In genomic region chr20:23142162-23143050, GRCh38 we compare ENCODE assay signal across 8 cellular contexts. TPM values are rescaled to one million over a fixed set of nuclear protein-coding genes. Genes with fewer than 3 reads are reported as not detected.
DNase-seq lines count a peak whose midpoint lies in the region; ATAC-seq, FAIRE-seq and TF ChIP-seq lines count a peak whose summit lies in the region.

No MANE protein-coding gene starts in this region.

- no peak overlapping the region for H3K9ac ChIP-seq in kidney (ENCODE audit: low read length in 2 of 2)

- intact Hi-C loops in kidney (cut with DNase I): no loop called here

- peaks cover under 1 to 6% of the 10 kb centered on the region in 2 donors for H3K4me1 ChIP-seq in kidney (ENCODE audit: control insufficient read depth in 1 of 2, insufficient read depth in 1 of 2, low read depth in 1 of 2, low read length in 2 of 2)

- H3K36me3 Mint-ChIP-seq in T-cell: no peaks in the 10 kb centered on the region

- POLR2A ChIA-PET in T-cell (lab: Charles Lee): no interaction called here

- H3K4me1 Mint-ChIP-seq in T-cell: peaks cover 20 to 21% (median 20%) of the 10 kb centered on the region in 3 donors

- H3K4me3 Mint-ChIP-seq in T-cell: no peak overlapping the region

- no peak for TF ChIP-seq CTCF in kidney (IDR thresholded peaks at IDR 0.05; ENCODE audit: borderline replicate concordance, extremely low read depth, insufficient read depth)

- H3K27me3 Mint-ChIP-seq in T-cell: peaks cover 0 to 1% of the 10 kb centered on the region in 2 donors

- H3K27ac Mint-ChIP-seq in T-cell: peak overlapping the region; percentile 41 to 48

- DNase-seq in T-cell (no peak), kidney (peak; percentile 69), NCI-H2081 (lab: John Stamatoyannopoulos, UW) (no peak), COR-L47 (lab: John Stamatoyannopoulos, UW) (no peak), NCI-H187 treated with DMSO at 0.1 percent for 48 hours (lab: John Stamatoyannopoulos, UW) (no peak)
- no peak for DNase-seq in activated naive CD4-positive, alpha-beta T cell (lab: John Stamatoyannopoulos, UW)

- H3K4me3 ChIP-seq in kidney (ENCODE audit: low read length in 2 of 2): no peak overlapping the region

- H3K27ac ChIP-seq in kidney (ENCODE audit: low read depth in 2 of 2, low read length in 2 of 2): peak overlapping the region; percentile 14 to 56

- H3K36me3 ChIP-seq in kidney (ENCODE audit: control insufficient read depth in 1 of 2, insufficient read depth in 2 of 2, low read length in 2 of 2): no peaks in the 10 kb centered on the region

- no peaks in the 10 kb centered on the region for H3K9me3 Mint-ChIP-seq in T-cell

- CTCF ChIA-PET in T-cell (lab: Charles Lee): no interaction called here

- H3K9me3 ChIP-seq in kidney (ENCODE audit: control insufficient read depth in 1 of 2, low read length in 2 of 2): no peaks in the 10 kb centered on the region

- no peak for FAIRE-seq in kidney (lab: Jason Lieb, UNC)

- peak; percentile 74 for ATAC-seq in GM18502 (IDR thresholded peaks at IDR 0.05; ENCODE audit: poor library complexity, unreplicated experiment)
- ATAC-seq in HG02870 (IDR thresholded peaks at IDR 0.05; ENCODE audit: unreplicated experiment): peak; percentile 91
- peak in 2 of 4 experiments; percentile 33 to 64 for ATAC-seq in T-cell (replicated peaks in 1 of 4)

RNA-seq across cellular contexts. Expression of gene CD93, which starts 56.3 kb away (rescaled TPM):
- total RNA-seq in T-cell: 1 to 10 TPM in 1 of 5 donors, under 1 TPM in 4; 0.38 to 1.9 (median 0.58) TPM
- 104 TPM for total RNA-seq in kidney
- polyA plus RNA-seq in kidney (ENCODE audit: insufficient read depth, low read depth, low replicate concordance): 9.9 TPM

Comparison
In these comparisons a context has a peak if more than half of its experiments do, and no peak if none do; other contexts are left out.
1. RNA of gene CD93, which starts 56.3 kb away (total RNA-seq): 104 TPM in kidney (single experiment); 0.38 to 1.9 TPM in T-cell; every median in the first group is over 10 times any median in the second.